In genomic region chr17:39739020-39739884, GRCh38 we compare ENCODE assay signal across 6 cellular contexts. TPM values are rescaled to one million over a fixed set of nuclear protein-coding genes. Genes with fewer than 3 reads are reported as not detected.
DNase-seq lines count a peak whose midpoint lies in the region; ATAC-seq and TF ChIP-seq lines count a peak whose summit lies in the region.

No MANE protein-coding gene starts in this region.

- H3K9ac ChIP-seq in H9 (ENCODE audit: extremely low read depth, insufficient read length, low read length) (peak overlapping the region; percentile 69), mesenchymal stem cell (ENCODE audit: low read length) (peak overlapping the region; percentile 61)

- no peak overlapping the region for H3T11ph ChIP-seq in H9 (ENCODE audit: low read length)

- peak overlapping the region; percentile 73 for H3K4me2 ChIP-seq in H9 (ENCODE audit: insufficient read depth, insufficient read length, low read length)
- H3K4me2 ChIP-seq in mesenchymal stem cell (ENCODE audit: low read length, poor library complexity, severe bottlenecking) = peak overlapping the region; percentile 93

- intact Hi-C loops in CD14-positive monocyte (cut with micrococcal nuclease) = no loop called here

- H3K36me3 ChIP-seq in mesenchymal stem cell (ENCODE audit: control insufficient read depth in 1 of 2, insufficient read depth in 2 of 2, low read depth in 1 of 2, low read length in 2 of 2) = peaks cover 0 to 24% of the 10 kb centered on the region in 2 experiments

- H3K79me2 ChIP-seq in H9 (ENCODE audit: insufficient read depth, low read length) = peaks cover 2% of the 10 kb centered on the region; the same call in 1 of the 2 replicates

- no peak overlapping the region for H3K4ac ChIP-seq in H9 (ENCODE audit: low read depth, low read length)
- H3K4ac ChIP-seq in mesenchymal stem cell (ENCODE audit: low read depth in 1 of 2, low read length in 2 of 2) = no peak overlapping the region

- no peak overlapping the region for H2BK15ac ChIP-seq in H9 (ENCODE audit: low read depth, low read length)
- H2BK15ac ChIP-seq in mesenchymal stem cell (ENCODE audit: low read depth, poor library complexity, severe bottlenecking) = no peak overlapping the region

- TF ChIP-seq CTCF in H9 (conservative IDR thresholded peaks at IDR 0.05) (no peak), CD14-positive monocyte (IDR thresholded peaks at IDR 0.05) (no peak)

- peak overlapping the region; percentile 91 to 99 (median 98) for H3K27ac Mint-ChIP-seq in H9
- peak overlapping the region in 1 of 7 donors; percentile 35 for H3K27ac Mint-ChIP-seq in CD14-positive monocyte

- no peak overlapping the region for H2BK12ac ChIP-seq in H9 (ENCODE audit: insufficient read length, low read depth, low read length)
- no peak overlapping the region for H2BK12ac ChIP-seq in mesenchymal stem cell (ENCODE audit: low read length in 2 of 2)

- H4K5ac ChIP-seq in H9 (ENCODE audit: insufficient read length, low read depth, low read length) = no peak overlapping the region

- peak overlapping the region; percentile 77 for H3K27ac ChIP-seq in H9 (ENCODE audit: insufficient read length, low read depth, low read length)
- H3K27ac ChIP-seq in mesenchymal stem cell (ENCODE audit: low read length, poor library complexity, severe bottlenecking) = peak overlapping the region; percentile 89

- no peaks in the 10 kb centered on the region for H4K20me1 ChIP-seq in H9 (ENCODE audit: control insufficient read depth, insufficient read depth, insufficient read length)

- H3K14ac ChIP-seq in H9 (ENCODE audit: insufficient read depth, low read length) (no peak overlapping the region), mesenchymal stem cell (ENCODE audit: low read length in 2 of 2) (no peak overlapping the region)

- H3K4me1 ChIP-seq in H9 (ENCODE audit: insufficient read depth, low read length) (peaks cover 3% of the 10 kb centered on the region; the same call in 1 of the 2 replicates), mesenchymal stem cell (ENCODE audit: control insufficient read depth, insufficient read depth, low read depth, low read length) (peaks cover 31% of the 10 kb centered on the region)

- no peak overlapping the region for H4K91ac ChIP-seq in H9 (ENCODE audit: insufficient read length, low read depth, low read length)
- peak overlapping the region; percentile 7 for H4K91ac ChIP-seq in mesenchymal stem cell (ENCODE audit: low read length)

- H3K23ac ChIP-seq in H9 (ENCODE audit: insufficient read length, low read depth, low read length) (no peak overlapping the region), mesenchymal stem cell (ENCODE audit: low read length in 2 of 2) (no peak overlapping the region)

- H3K27me3 ChIP-seq in H9 (ENCODE audit: insufficient read depth, low read length) (no peaks in the 10 kb centered on the region), mesenchymal stem cell (ENCODE audit: control insufficient read depth in 1 of 2, insufficient read depth in 1 of 2, low read length in 2 of 2) (peaks cover 0 to 6% of the 10 kb centered on the region in 2 experiments)

- H3K9me3 ChIP-seq in H9 (ENCODE audit: control insufficient read depth, low read depth, low read length) (no peaks in the 10 kb centered on the region), mesenchymal stem cell (ENCODE audit: control insufficient read depth, low read length) (no peaks in the 10 kb centered on the region)

- WGBS in H9 (ENCODE audit: extremely low coverage, insufficient read length, low lambda C conversion rate) = no CpG with 5 or more reads among the region's 31 CpGs
- 9% methylated on average over 26 of the region's 31 CpGs for WGBS in mesenchymal stem cell

- H2AFZ ChIP-seq in H9 (ENCODE audit: low read length) (no peak overlapping the region), mesenchymal stem cell (ENCODE audit: low read depth, low read length) (peak overlapping the region; percentile 10)

- no peak overlapping the region for H2BK20ac ChIP-seq in H9 (ENCODE audit: low read depth, low read length, poor library complexity, severe bottlenecking)

- peaks cover 5 to 24% (median 18%) of the 10 kb centered on the region in 3 experiments; a peak in 6 of 7 replicates for H3K36me3 Mint-ChIP-seq in H9 (ENCODE audit: insufficient read depth in 1 of 3, low read depth in 3 of 3)
- peaks cover 0 to 5% of the 10 kb centered on the region in 2 donors for H3K36me3 Mint-ChIP-seq in CD14-positive monocyte

- no peak for ATAC-seq in GM21447 (IDR thresholded peaks at IDR 0.05; ENCODE audit: unreplicated experiment)

- peaks cover 27% of the 10 kb centered on the region for H3K23me2 ChIP-seq in H9 (ENCODE audit: insufficient read length, low read depth, low read length, poor library complexity, severe bottlenecking)

- H3K4me3 ChIP-seq in mesenchymal stem cell (ENCODE audit: insufficient read depth in 1 of 2, low read depth in 1 of 2, low read length in 2 of 2) = peak overlapping the region; percentile 63 to 66

- H3K4me1 Mint-ChIP-seq in H9 (peaks cover 31 to 38% of the 10 kb centered on the region in 2 experiments), CD14-positive monocyte (peaks cover 16% of the 10 kb centered on the region)

- no peak overlapping the region for H3K56ac ChIP-seq in H9 (ENCODE audit: insufficient read length, low read depth, low read length)

- H3K27me3 Mint-ChIP-seq in H9 (ENCODE audit: low read depth) (peaks cover 3% of the 10 kb centered on the region; the same call in 1 of the 2 replicates), CD14-positive monocyte (ENCODE audit: low read depth in 3 of 3) (peaks cover 70 to 91% (median 86%) of the 10 kb centered on the region in 3 donors)

- H3K9me3 Mint-ChIP-seq in H9 (no peaks in the 10 kb centered on the region), CD14-positive monocyte (peaks cover 0 to 18% (median 7%) of the 10 kb centered on the region in 7 donors)

- H2BK5ac ChIP-seq in H9 (ENCODE audit: insufficient read length, low read length) (no peak overlapping the region), mesenchymal stem cell (ENCODE audit: low read depth, low read length, poor library complexity, severe bottlenecking) (peak overlapping the region; percentile 96)

- peak overlapping the region; percentile 60 for H3K18ac ChIP-seq in H9 (ENCODE audit: insufficient read length, low read depth, low read length)
- no peak overlapping the region for H3K18ac ChIP-seq in mesenchymal stem cell (ENCODE audit: low read depth in 1 of 2, low read length in 2 of 2)

- H4K8ac ChIP-seq in H9 (replicated peaks; ENCODE audit: insufficient read length, low read depth, low read length) = no peak overlapping the region
- peak overlapping the region; percentile 74 for H4K8ac ChIP-seq in mesenchymal stem cell (ENCODE audit: low read length)

- H2BK120ac ChIP-seq in H9 (ENCODE audit: low read depth, low read length, poor library complexity, severe bottlenecking) (no peak overlapping the region), mesenchymal stem cell (ENCODE audit: low read depth, low read length) (no peak overlapping the region)

- H2AK5ac ChIP-seq in H9 (ENCODE audit: insufficient read length, low read length) = no peak overlapping the region
- H2AK5ac ChIP-seq in mesenchymal stem cell (ENCODE audit: low read length, severe bottlenecking) = peak overlapping the region; percentile 99

- H3K4me3 Mint-ChIP-seq in H9 (peak overlapping the region; percentile 85 to 87), CD14-positive monocyte (peak overlapping the region in 1 of 2 donors; percentile 82)

- DNase-seq in H9 (peak; percentile 90), SW480 (ENCODE audit: low spot score) (peak; percentile 95), mesenchymal stem cell (no peak), NCI-H446 (lab: John Stamatoyannopoulos, UW) (no peak), CD14-positive monocyte (ENCODE audit: low spot score) (no peak)

- H3K79me1 ChIP-seq in H9 (ENCODE audit: insufficient read depth, low read depth, low read length, poor library complexity, severe bottlenecking) = no peaks in the 10 kb centered on the region
- peaks cover 22% of the 10 kb centered on the region for H3K79me1 ChIP-seq in mesenchymal stem cell (replicated peaks; ENCODE audit: low read length, poor library complexity, severe bottlenecking)

RNA-seq across cellular contexts. Expression of gene GRB7, which starts 1.5 kb away (rescaled TPM):
- 50.6 and 55.0 TPM in 2 replicates for total RNA-seq in H9 (2021)
- polyA plus RNA-seq in mesenchymal stem cell (2013, experiment 1 of 2) = 0.18 TPM
- 0.05 TPM for polyA plus RNA-seq in mesenchymal stem cell (2013, experiment 2 of 2)
- not detected for polyA plus RNA-seq in CD14-positive monocyte

RNA-seq across cellular contexts. Expression of gene MIEN1, which starts 8.9 kb away (rescaled TPM):
- 45.2 and 50.8 TPM in 2 replicates for total RNA-seq in H9 (2021)
- 91.2 TPM for polyA plus RNA-seq in mesenchymal stem cell (2013, experiment 1 of 2)
- polyA plus RNA-seq in mesenchymal stem cell (2013, experiment 2 of 2) = 95.9 TPM
- polyA plus RNA-seq in CD14-positive monocyte = 100 to 1,000 TPM; 124 to 141 TPM

RNA-seq across cellular contexts. Expression of gene ERBB2, which starts 39.4 kb away (rescaled TPM):
- 216 and 217 TPM in 2 replicates for total RNA-seq in H9 (2021)
- polyA plus RNA-seq in mesenchymal stem cell (2013, experiment 1 of 2) = 26.2 TPM
- polyA plus RNA-seq in mesenchymal stem cell (2013, experiment 2 of 2) = 25.3 TPM
- polyA plus RNA-seq in CD14-positive monocyte = under 1 TPM in 1 of 2 donors, not detected in 1; 0.17 TPM

RNA-seq across cellular contexts. Expression of gene PGAP3, which starts 51.4 kb away (rescaled TPM):
- 29.0 and 30.2 TPM in 2 replicates for total RNA-seq in H9 (2021)
- 6.1 TPM for polyA plus RNA-seq in mesenchymal stem cell (2013, experiment 1 of 2)
- polyA plus RNA-seq in mesenchymal stem cell (2013, experiment 2 of 2) = 5.9 TPM
- 1 to 10 TPM; 8.3 to 9.2 TPM for polyA plus RNA-seq in CD14-positive monocyte

Comparison
In these comparisons a context has a peak if more than half of its experiments do, and no peak if none do; other contexts are left out.
1. DNase-seq: peak in H9 (single experiment) and SW480 (single experiment); none in mesenchymal stem cell (single experiment), NCI-H446 (0 of 2) and CD14-positive monocyte (single experiment).